8 cellular contexts compared by ENCODE assay signal in genomic region chr6:42727084-42727601, GRCh38. TPM values are rescaled to one million over a fixed set of nuclear protein-coding genes. Genes with fewer than 3 reads are reported as not detected.
DNase-seq lines count a peak whose midpoint lies in the region; ATAC-seq and TF ChIP-seq lines count a peak whose summit lies in the region.

No MANE protein-coding gene starts in this region.

- H3K9me3 ChIP-seq in SK-N-MC (ENCODE audit: low read depth, low read length) (no peaks in the 10 kb centered on the region), neutrophil (no peaks in the 10 kb centered on the region)

- H3K27ac ChIP-seq in SK-N-MC (0 out of 2 replicates have a peak overlapping the region, but pooled peaks have one; percentile 29), neutrophil (no peak overlapping the region)

- peaks cover 5% of the 10 kb centered on the region for H3K27me3 ChIP-seq in neutrophil

- peak overlapping the region; percentile 57 for H3K4me3 ChIP-seq in GM12865 (ENCODE audit: low read depth, low read length)
- H3K4me3 ChIP-seq in SK-N-MC, result no peak overlapping the region
- peak overlapping the region; percentile 47 for H3K4me3 ChIP-seq in epithelial cell of esophagus (ENCODE audit: low read length)
- H3K4me3 ChIP-seq in neutrophil (ENCODE audit: low read depth in 1 of 2, low read length in 1 of 2), result peak overlapping the region; percentile 72 to 75

- no peak for TF ChIP-seq CTCF in GM12865 (IDR thresholded peaks at IDR 0.05; ENCODE audit: insufficient read depth, low read depth, low read length, missing control alignments)
- TF ChIP-seq CTCF in epithelial cell of esophagus (IDR thresholded peaks at IDR 0.05; ENCODE audit: insufficient read depth, low read depth, low read length, missing control alignments), result no peak
- no peak for TF ChIP-seq CTCF in neutrophil (IDR thresholded peaks at IDR 0.05)

- ATAC-seq in HG02623 (IDR thresholded peaks at IDR 0.05; ENCODE audit: unreplicated experiment) (no peak), HG03280 (IDR thresholded peaks at IDR 0.05; ENCODE audit: unreplicated experiment) (no peak)

- peaks cover 13 to 14% of the 10 kb centered on the region in 2 experiments for H3K4me1 ChIP-seq in neutrophil (ENCODE audit: control insufficient read depth in 1 of 2, insufficient read depth in 1 of 2, low read depth in 1 of 2, low read length in 1 of 2)

- no peak overlapping the region for H3K9ac ChIP-seq in SK-N-MC (ENCODE audit: insufficient read length)

- DNase-seq in GM12865 (ENCODE audit: low read depth) (peak; percentile 9), SK-N-MC (ENCODE audit: low read depth, low spot score) (no peak), epithelial cell of esophagus (ENCODE audit: low read depth) (no peak), SIG-M5 treated with dmso at 0.1 percent for 504 hours (lab: John Stamatoyannopoulos, UW; ENCODE audit: unreplicated experiment) (no peak), SK-N-DZ (ENCODE audit: low spot score) (no peak)

- H3K36me3 ChIP-seq in SK-N-MC (ENCODE audit: insufficient read depth, low read length) (no peaks in the 10 kb centered on the region), neutrophil (no peaks in the 10 kb centered on the region)

RNA-seq across cellular contexts. Expression of gene PRPH2, which starts 4.7 kb away (rescaled TPM):
- 1.2 and 1.5 TPM in 2 replicates for polyA plus RNA-seq in SK-N-DZ (2014; cell fraction: cytosol; rRNA removed)
- polyA plus RNA-seq in SK-N-DZ (2014; cell fraction: nucleus; rRNA removed), result 0.51 and 0.57 TPM in 2 replicates

RNA-seq across cellular contexts. Expression of gene TBCC, which starts 18.8 kb away (rescaled TPM):
- 70.5 and 76.0 TPM in 2 replicates for polyA plus RNA-seq in SK-N-DZ (2014; cell fraction: cytosol; rRNA removed)
- polyA plus RNA-seq in SK-N-DZ (2014; cell fraction: nucleus; rRNA removed), result 39.1 and 41.6 TPM in 2 replicates

RNA-seq across cellular contexts. Expression of gene BICRAL, which starts 54.7 kb away (rescaled TPM):
- polyA plus RNA-seq in SK-N-DZ (2014; cell fraction: cytosol; rRNA removed), result 3.2 and 4.1 TPM in 2 replicates
- 2.5 and 3.7 TPM in 2 replicates for polyA plus RNA-seq in SK-N-DZ (2014; cell fraction: nucleus; rRNA removed)
